In genomic region chr2:142603761-142604160, GRCh38 we compare ENCODE assay signal across 14 cellular contexts.
DNase-seq lines count a peak whose midpoint lies in the region; ATAC-seq and TF ChIP-seq lines count a peak whose summit lies in the region.
"Had no signal": no experiment of that assay in that cellular context is flagged by ENCODE, and none has a peak within 500 bp of the region (broad histone marks: within the 10 kb centered on the region; RNA-seq: fewer than 3 reads in every experiment).

No MANE protein-coding gene starts in this region.

- ATAC-seq in PC-3 (no peak), GM21390 (IDR thresholded peaks at IDR 0.05; ENCODE audit: unreplicated experiment) (no peak), psoas muscle (no peak)
- ATAC-seq: activated CD8-positive, alpha-beta T cell treated with anti-CD3 and anti-CD28 coated beads for 36 hours; stimulated activated memory B cell treated with anti-CD40 and anti-IgM and Interleukin-4, amounts not matched to agents 10 μg/mL and 1 μg/mL and 100 μg/mL, for 72 hours had no signal

- no peaks in the 10 kb centered on the region for H3F3A ChIP-seq in PC-3 (ENCODE audit: low read length, unreplicated experiment)

- DNase-seq in Kasumi-1 (lab: John Stamatoyannopoulos, UW) = peak; percentile 48 to 72
- DNase-seq in PC-3 = peak; percentile 59
- DNase-seq in dorsolateral prefrontal cortex = no peak
- peak; percentile 27 for DNase-seq in renal cortical epithelial cell (ENCODE audit: low read depth)
- no peak for DNase-seq in psoas muscle
- DNase-seq in prostate gland (ENCODE audit: low spot score) = no peak
- no peak for DNase-seq in foreskin melanocyte
- DNase-seq: activated CD8-positive, alpha-beta T cell treated with anti-CD3 and anti-CD28 coated beads for 36 hours; immature natural killer cell; NCI-H69; nephron progenitor cell had no signal

- no peaks in the 10 kb centered on the region for H4K20me1 ChIP-seq in PC-3 (ENCODE audit: low read length)

- no peaks in the 10 kb centered on the region for H3K9me2 ChIP-seq in PC-3 (replicated peaks; ENCODE audit: low read length)

- TF ChIP-seq CTCF in PC-3 (conservative IDR thresholded peaks at IDR 0.05; ENCODE audit: low read depth, low read length) (peak; percentile 71), dorsolateral prefrontal cortex (IDR thresholded peaks at IDR 0.05 in 54 of 56, conservative IDR thresholded peaks at IDR 0.05 in 2 of 56; ENCODE audit: low read depth in 1 of 56, partially characterized antibody in 56 of 56) (peak in 43 of 56 donors; percentile 15 to 67 (median 38)), psoas muscle (IDR thresholded peaks at IDR 0.05) (no peak), prostate gland (IDR thresholded peaks at IDR 0.05) (no peak)

- no peak overlapping the region for H3K4me2 ChIP-seq in PC-3 (ENCODE audit: low read length)

- no peak overlapping the region for H3K27ac ChIP-seq in PC-3 (ENCODE audit: low read length)
- no peak overlapping the region for H3K27ac ChIP-seq in dorsolateral prefrontal cortex
- H3K27ac ChIP-seq in psoas muscle = no peak overlapping the region
- H3K27ac ChIP-seq in prostate gland = no peak overlapping the region
- H3K27ac ChIP-seq: epithelial cell of prostate had no signal

- POLR2A ChIA-PET in PC-3 (lab: Charles Lee; ENCODE audit: unreplicated experiment) = no interaction called here

- no peak for TF ChIP-seq POLR2A in prostate gland (IDR thresholded peaks at IDR 0.05)

- WGBS in psoas muscle, 3 donors = 14 to 19% (median 18%) methylated on average over 1 of the region's 1 CpG
- 10% methylated on average over 1 of the region's 1 CpG for WGBS in prostate gland

- H3K27me3 ChIP-seq in PC-3 (ENCODE audit: low read length) (no peaks in the 10 kb centered on the region), dorsolateral prefrontal cortex (no peaks in the 10 kb centered on the region), psoas muscle (ENCODE audit: insufficient read depth in 3 of 3, low read length in 2 of 3) (no peaks in the 10 kb centered on the region), prostate gland (replicated peaks; ENCODE audit: insufficient read depth) (no peaks in the 10 kb centered on the region)

- H3K4me3 ChIP-seq in PC-3 (ENCODE audit: low read length) (no peak overlapping the region), dorsolateral prefrontal cortex (no peak overlapping the region), psoas muscle (no peak overlapping the region), prostate gland (no peak overlapping the region)

- H2AFZ ChIP-seq in PC-3 (ENCODE audit: low read length) = no peak overlapping the region

- H3K79me2 ChIP-seq in PC-3 (ENCODE audit: low read length) = no peaks in the 10 kb centered on the region

- no TSS peak for BruUV-seq in PC-3 (replicated peaks; lab: Mats Ljungman, UMichigan)

- intact Hi-C loops in PC-3 (cut with micrococcal nuclease) (loop anchor here (1.0 to 10.0 kb wide), 3 partner anchors 37 to 689 kb away; no protein-coding TSS in a partner anchor), dorsolateral prefrontal cortex (cut with DNase I) (no loop called here), psoas muscle (cut with DNase I) (no loop called here), prostate gland (cut with DNase I) (no loop called here)

- H3K4me1 ChIP-seq in PC-3 (ENCODE audit: insufficient read depth, low read length) (peaks cover 26% of the 10 kb centered on the region), psoas muscle (no peaks in the 10 kb centered on the region), prostate gland (replicated peaks) (no peaks in the 10 kb centered on the region)

- H3K9me3 ChIP-seq in PC-3 (ENCODE audit: low read length) (no peaks in the 10 kb centered on the region), psoas muscle (no peaks in the 10 kb centered on the region), prostate gland (no peaks in the 10 kb centered on the region)

- CTCF ChIA-PET in PC-3 (lab: Charles Lee) = no interaction called here

- no peak overlapping the region for H3K9ac ChIP-seq in PC-3 (ENCODE audit: low read length)

- no peaks in the 10 kb centered on the region for H3K36me3 ChIP-seq in PC-3 (ENCODE audit: low read depth, low read length)
- H3K36me3 ChIP-seq in psoas muscle (ENCODE audit: insufficient read depth in 1 of 2, low read depth in 1 of 2) = no peaks in the 10 kb centered on the region
- H3K36me3 ChIP-seq in prostate gland = no peaks in the 10 kb centered on the region

Comparison
In these comparisons a context has a peak if more than half of its experiments do, and no peak if none do; other contexts are left out.
1. DNase-seq: peak in Kasumi-1 (2 of 2), PC-3 (single experiment) and renal cortical epithelial cell (single experiment); none in dorsolateral prefrontal cortex (0 of 10), psoas muscle (0 of 2), prostate gland (single experiment) and foreskin melanocyte (single experiment).
2. CTCF ChIP-seq: peak in PC-3 (single experiment) and dorsolateral prefrontal cortex (43 of 56); none in psoas muscle (single experiment) and prostate gland (0 of 4).